Comparison of ENCODE assay signal across 20 cellular contexts in the genomic region with DNA sequence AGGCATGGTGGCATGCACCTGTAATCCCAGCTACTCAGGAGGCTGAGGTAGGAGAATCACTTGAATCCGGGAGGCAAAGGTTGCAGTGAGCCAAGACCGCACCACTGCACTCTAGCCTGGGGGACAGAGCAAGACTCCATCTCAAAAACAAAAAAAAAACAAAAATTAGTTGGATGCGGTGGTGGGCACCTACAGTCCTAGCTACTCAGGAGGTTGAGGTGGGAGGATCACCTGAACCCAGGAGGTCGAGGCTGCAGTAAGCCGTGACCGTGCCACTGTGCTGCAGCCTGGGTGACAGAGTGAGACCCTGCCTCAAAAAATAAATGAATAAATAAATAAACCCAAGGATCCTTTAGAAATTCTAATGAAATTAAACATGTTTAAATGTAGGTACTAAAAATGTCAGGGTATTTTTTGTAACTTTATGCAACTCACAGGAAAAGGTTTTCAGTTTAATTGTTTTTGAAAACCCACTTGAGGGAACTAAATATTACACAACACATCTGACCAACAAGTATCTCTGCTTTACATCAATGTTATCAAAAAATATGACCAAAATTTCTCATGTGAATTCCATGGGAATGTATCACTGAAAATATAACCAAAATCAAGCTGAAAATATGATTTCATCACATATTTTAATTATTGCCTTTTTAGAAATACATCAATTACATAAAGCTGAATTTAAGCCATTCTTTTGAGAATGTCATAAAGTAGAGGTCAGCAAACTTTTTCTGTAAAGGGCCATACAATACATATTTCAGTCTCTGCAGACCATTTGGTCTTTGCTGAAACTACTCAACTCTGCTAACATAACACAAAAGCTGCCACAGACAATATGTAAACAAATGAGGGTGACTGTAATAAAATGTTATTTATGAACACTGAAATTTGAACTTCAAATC. TPM values are rescaled to one million over a fixed set of nuclear protein-coding genes. Genes with fewer than 3 reads are reported as not detected.
A peak's percentile ranks its signal among the peaks of the same experiment; 100 is the strongest.
DNase-seq lines count a peak whose midpoint lies in the region; ATAC-seq and TF ChIP-seq lines count a peak whose summit lies in the region.
"Had no signal": no experiment of that assay in that cellular context is flagged by ENCODE, and none has a peak within 500 bp of the region (broad histone marks: within the 10 kb centered on the region; RNA-seq: fewer than 3 reads in every experiment).

No MANE protein-coding gene starts in this region.

- no peak overlapping the region for H3K4me3 Mint-ChIP-seq in activated T-helper 1 cell treated with anti-CD3 and anti-CD28 coated beads, Interleukin-12 subunit alpha, Interleukin-12 subunit beta, Interleukin-2, Interleukin-4 antibody, amounts not matched to agents 30 ng/mL and 10 ng/mL and 1 ng/mL, durations not matched to agents 14 hours and 24 hours and 36 hours
- H3K4me3 Mint-ChIP-seq: central memory CD8-positive, alpha-beta T cell; H9; natural killer cell; stimulated activated naive CD8-positive, alpha-beta T cell treated with anti-CD3 and anti-CD28 coated beads, Interleukin-15, Interleukin-2, amounts not matched to agents 100 ng/mL and 50 ng/mL, for 24 hours; T-helper 1 cell treated with Interleukin-12 subunit alpha and Interleukin-12 subunit beta and Interleukin-4 antibody, amounts not matched to agents 30 μg/mL and 1 μg/mL, for 36 hours had no signal

- H3K36me3 ChIP-seq in HUES6 (ENCODE audit: control insufficient read depth, insufficient read depth, low read length) (peaks cover 5% of the 10 kb centered on the region; the same call in 1 of the 2 replicates), neutrophil (peaks cover 12% of the 10 kb centered on the region)

- H3K4me1 Mint-ChIP-seq in activated T-helper 1 cell treated with anti-CD3 and anti-CD28 coated beads, Interleukin-12 subunit alpha, Interleukin-12 subunit beta, Interleukin-2, Interleukin-4 antibody, amounts not matched to agents 30 ng/mL and 10 ng/mL and 1 ng/mL, durations not matched to agents 14 hours and 24 hours and 36 hours (ENCODE audit: low read depth), result peaks cover 8% of the 10 kb centered on the region
- H3K4me1 Mint-ChIP-seq: H9 had no signal

- H3K27me3 ChIP-seq in HUES6 (ENCODE audit: control insufficient read depth, insufficient read depth, low read length) (no peaks in the 10 kb centered on the region), neutrophil (no peaks in the 10 kb centered on the region)
- H3K27me3 ChIP-seq: vagina had no signal

- ATAC-seq in HG03571 (IDR thresholded peaks at IDR 0.05; ENCODE audit: unreplicated experiment), result no peak
- ATAC-seq in left lobe of liver, result no peak
- ATAC-seq in HG03135 (IDR thresholded peaks at IDR 0.05; ENCODE audit: unreplicated experiment), result no peak
- ATAC-seq: natural killer cell had no signal

- H3K27me3 Mint-ChIP-seq in activated T-helper 1 cell treated with anti-CD3 and anti-CD28 coated beads, Interleukin-12 subunit alpha, Interleukin-12 subunit beta, Interleukin-2, Interleukin-4 antibody, amounts not matched to agents 30 ng/mL and 10 ng/mL and 1 ng/mL, durations not matched to agents 14 hours and 24 hours and 36 hours (ENCODE audit: insufficient read depth), result no peaks in the 10 kb centered on the region
- H3K27me3 Mint-ChIP-seq: central memory CD8-positive, alpha-beta T cell; stimulated activated naive CD8-positive, alpha-beta T cell treated with anti-CD3 and anti-CD28 coated beads, Interleukin-15, Interleukin-2, amounts not matched to agents 100 ng/mL and 50 ng/mL, for 24 hours had no signal

- intact Hi-C loops in activated T-helper 1 cell treated with anti-CD3 and anti-CD28 coated beads, Interleukin-12 subunit alpha, Interleukin-12 subunit beta, Interleukin-2, Interleukin-4 antibody, amounts not matched to agents 30 ng/mL and 10 ng/mL and 1 ng/mL, durations not matched to agents 14 hours and 24 hours and 36 hours (cut with micrococcal nuclease), result no loop called here

- no peaks in the 10 kb centered on the region for H3K9me3 Mint-ChIP-seq in activated T-helper 1 cell treated with anti-CD3 and anti-CD28 coated beads, Interleukin-12 subunit alpha, Interleukin-12 subunit beta, Interleukin-2, Interleukin-4 antibody, amounts not matched to agents 30 ng/mL and 10 ng/mL and 1 ng/mL, durations not matched to agents 14 hours and 24 hours and 36 hours
- H3K9me3 Mint-ChIP-seq: central memory CD8-positive, alpha-beta T cell; H9; natural killer cell; stimulated activated naive CD8-positive, alpha-beta T cell treated with anti-CD3 and anti-CD28 coated beads, Interleukin-15, Interleukin-2, amounts not matched to agents 100 ng/mL and 50 ng/mL, for 24 hours had no signal

- DNase-seq in AG20443 (ENCODE audit: low spot score) (peak; percentile 11), choroid plexus epithelial cell (ENCODE audit: low read depth) (peak; percentile 61), left lobe of liver (ENCODE audit: low spot score) (no peak)
- no peak for DNase-seq in activated T-helper 1 cell treated with anti-CD3 and anti-CD28 coated beads, Interleukin-12 subunit alpha, Interleukin-12 subunit beta, Interleukin-2, Interleukin-4 antibody, amounts not matched to agents 30 ng/mL and 10 ng/mL and 1 ng/mL, durations not matched to agents 14 hours and 24 hours and 36 hours (ENCODE audit: low spot score)
- DNase-seq: activated CD4-positive, CD25-positive, alpha-beta regulatory T cell; amniotic stem cell; Calu3; glutamatergic neuron; H9; natural killer cell; NCI-H1092; NCI-H748 treated with DMSO at 0.1 percent for 48 hours had no signal

- H3K4me1 ChIP-seq in HUES6 (ENCODE audit: control insufficient read depth, insufficient read depth, low read length), result no peaks in the 10 kb centered on the region
- H3K4me1 ChIP-seq in neutrophil (ENCODE audit: control insufficient read depth in 1 of 2, insufficient read depth in 1 of 2, low read depth in 1 of 2, low read length in 1 of 2), result peaks cover 7 to 17% of the 10 kb centered on the region in 2 experiments

- H3K9me3 ChIP-seq in HUES6 (ENCODE audit: control insufficient read depth, insufficient read depth, low read depth, low read length) (no peaks in the 10 kb centered on the region), neutrophil (no peaks in the 10 kb centered on the region)
- H3K9me3 ChIP-seq: vagina had no signal

- TF ChIP-seq CTCF in choroid plexus epithelial cell (conservative IDR thresholded peaks at IDR 0.05; ENCODE audit: low read depth, low read length) (no peak), neutrophil (IDR thresholded peaks at IDR 0.05) (no peak)

- no peak overlapping the region for H3K4me3 ChIP-seq in HUES6 (ENCODE audit: low read depth, low read length)
- H3K4me3 ChIP-seq in choroid plexus epithelial cell (ENCODE audit: low read depth, low read length), result no peak overlapping the region
- H3K4me3 ChIP-seq in neutrophil (ENCODE audit: low read depth in 1 of 2, low read length in 1 of 2), result no peak overlapping the region
- H3K4me3 ChIP-seq: vagina had no signal

- no peak overlapping the region for H3K9ac ChIP-seq in HUES6 (ENCODE audit: low read length)

- peaks cover 17% of the 10 kb centered on the region for H3K36me3 Mint-ChIP-seq in activated T-helper 1 cell treated with anti-CD3 and anti-CD28 coated beads, Interleukin-12 subunit alpha, Interleukin-12 subunit beta, Interleukin-2, Interleukin-4 antibody, amounts not matched to agents 30 ng/mL and 10 ng/mL and 1 ng/mL, durations not matched to agents 14 hours and 24 hours and 36 hours (ENCODE audit: low read depth)
- H3K36me3 Mint-ChIP-seq: natural killer cell had no signal

- H3K27ac ChIP-seq in HUES6 (ENCODE audit: low read depth, low read length), result 0 out of 2 replicates have a peak overlapping the region, but pooled peaks have one; percentile 1
- peak overlapping the region; percentile 59 for H3K27ac ChIP-seq in neutrophil
- H3K27ac ChIP-seq: vagina had no signal

- no peak overlapping the region for H3K27ac Mint-ChIP-seq in activated T-helper 1 cell treated with anti-CD3 and anti-CD28 coated beads, Interleukin-12 subunit alpha, Interleukin-12 subunit beta, Interleukin-2, Interleukin-4 antibody, amounts not matched to agents 30 ng/mL and 10 ng/mL and 1 ng/mL, durations not matched to agents 14 hours and 24 hours and 36 hours
- H3K27ac Mint-ChIP-seq: natural killer cell; stimulated activated naive CD8-positive, alpha-beta T cell treated with anti-CD3 and anti-CD28 coated beads, Interleukin-15, Interleukin-2, amounts not matched to agents 100 ng/mL and 50 ng/mL, for 24 hours; T-helper 1 cell treated with Interleukin-12 subunit alpha and Interleukin-12 subunit beta and Interleukin-4 antibody, amounts not matched to agents 30 μg/mL and 1 μg/mL, for 36 hours had no signal

RNA-seq across cellular contexts. Expression of gene UPF2, which starts 23.9 kb away (rescaled TPM):
- total RNA-seq in activated T-helper 1 cell treated with anti-CD3 and anti-CD28 coated beads, Interleukin-12 subunit alpha, Interleukin-12 subunit beta, Interleukin-2, Interleukin-4 antibody, amounts not matched to agents 30 ng/mL and 10 ng/mL and 1 ng/mL, durations not matched to agents 14 hours and 24 hours and 36 hours, result 38.9 and 43.6 TPM in 2 replicates
- 9.3 TPM for total RNA-seq in left lobe of liver

RNA-seq across cellular contexts. Expression of gene DHTKD1, which starts 50.1 kb away (rescaled TPM):
- total RNA-seq in activated T-helper 1 cell treated with anti-CD3 and anti-CD28 coated beads, Interleukin-12 subunit alpha, Interleukin-12 subunit beta, Interleukin-2, Interleukin-4 antibody, amounts not matched to agents 30 ng/mL and 10 ng/mL and 1 ng/mL, durations not matched to agents 14 hours and 24 hours and 36 hours, result 19.9 and 22.6 TPM in 2 replicates
- 171 TPM for total RNA-seq in left lobe of liver

Comparison
In these comparisons a context has a peak if more than half of its experiments do, and no peak if none do; other contexts are left out.
1. DNase-seq: peak in AG20443 (single experiment) and choroid plexus epithelial cell (single experiment); none in activated T-helper 1 cell treated with anti-CD3 and anti-CD28 coated beads, Interleukin-12 subunit alpha, Interleukin-12 subunit beta, Interleukin-2, Interleukin-4 antibody, amounts not matched to agents 30 ng/mL and 10 ng/mL and 1 ng/mL, durations not matched to agents 14 hours and 24 hours and 36 hours (single experiment) and left lobe of liver (single experiment).